Comparison of ENCODE assay signal across 8 cellular contexts in genomic region chr9:128828719-128829452, GRCh38. TPM values are rescaled to one million over a fixed set of nuclear protein-coding genes. Genes with fewer than 3 reads are reported as not detected.
A peak's percentile ranks its signal among the peaks of the same experiment; 100 is the strongest.
DNase-seq lines count a peak whose midpoint lies in the region; ATAC-seq and TF ChIP-seq lines count a peak whose summit lies in the region.

No MANE protein-coding gene starts in this region.

- H3K9me3 Mint-ChIP-seq in Caco-2 (ENCODE audit: unreplicated experiment) (no peaks in the 10 kb centered on the region), type B pancreatic cell (no peaks in the 10 kb centered on the region)

- H3K27ac ChIP-seq in liver (ENCODE audit: low read depth in 1 of 2, low read length in 2 of 2): peak overlapping the region; percentile 62 to 65

- H3K4me1 ChIP-seq in Caco-2 (no peaks in the 10 kb centered on the region; the same call in 1 of the 2 replicates), adipocyte (ENCODE audit: control insufficient read depth, insufficient read depth, low read length) (peaks cover 6% of the 10 kb centered on the region), liver (ENCODE audit: control insufficient read depth in 4 of 4, insufficient read depth in 4 of 4, low read length in 3 of 4) (peaks cover 11 to 31% (median 21%) of the 10 kb centered on the region in 4 donors)

- TF ChIP-seq CTCF in Caco-2 (IDR thresholded peaks at IDR 0.05; ENCODE audit: insufficient read depth in 1 of 2, low read depth in 1 of 2, low read length in 1 of 2, severe bottlenecking in 1 of 2, unreplicated experiment in 1 of 2): no peak
- no peak for TF ChIP-seq CTCF in liver (IDR thresholded peaks at IDR 0.05; ENCODE audit: low read depth, low read length, missing input control)
- TF ChIP-seq CTCF in type B pancreatic cell (conservative IDR thresholded peaks at IDR 0.05): no peak

- peaks cover 10% of the 10 kb centered on the region for H3K4me1 Mint-ChIP-seq in Caco-2 (ENCODE audit: low read depth, unreplicated experiment)
- peaks cover 8% of the 10 kb centered on the region for H3K4me1 Mint-ChIP-seq in type B pancreatic cell (ENCODE audit: unreplicated experiment)

- POLR2A ChIA-PET in Caco-2 (lab: Charles Lee): interaction anchor here (0.5 to 1.3 kb wide), 9 partner anchors 9 to 1225 kb away, joined by 3 to 43 read pairs (median 3); partner anchors contain the start of genes ENDOG, GPR107 and SH3GLB2

- DNase-seq in Caco-2 (no peak), adipocyte (ENCODE audit: low read depth) (peak; percentile 6), type B pancreatic cell (ENCODE audit: extremely low spot score, unreplicated experiment) (no peak), Ammon's horn (ENCODE audit: low spot score) (no peak)

- H3K9ac ChIP-seq in adipocyte (ENCODE audit: low read length) (peak overlapping the region; percentile 91), liver (ENCODE audit: low read depth in 1 of 2, low read length in 2 of 2) (peak overlapping the region; percentile 29 to 45)

- H3K36me3 ChIP-seq in Caco-2 (ENCODE audit: control insufficient read depth, insufficient read depth, low read length) (peaks cover 6% of the 10 kb centered on the region), adipocyte (ENCODE audit: control insufficient read depth, insufficient read depth, low read length, severe bottlenecking) (peaks cover 31% of the 10 kb centered on the region), liver (ENCODE audit: control insufficient read depth in 4 of 4, insufficient read depth in 3 of 4, low read depth in 1 of 4, low read length in 3 of 4) (peaks cover 0 to 33% (median 13%) of the 10 kb centered on the region in 4 donors)

- H3K27me3 ChIP-seq in Caco-2 (replicated peaks; ENCODE audit: control insufficient read depth, insufficient read depth, low read length): no peaks in the 10 kb centered on the region
- no peaks in the 10 kb centered on the region for H3K27me3 ChIP-seq in adipocyte (replicated peaks; ENCODE audit: control insufficient read depth, insufficient read depth, low read length)
- H3K27me3 ChIP-seq in liver (ENCODE audit: control insufficient read depth in 4 of 4, insufficient read depth in 4 of 4, low read length in 3 of 4): no peaks in the 10 kb centered on the region

- H3K36me3 Mint-ChIP-seq in Caco-2 (ENCODE audit: insufficient read depth, unreplicated experiment): peaks cover 57% of the 10 kb centered on the region
- no peaks in the 10 kb centered on the region for H3K36me3 Mint-ChIP-seq in type B pancreatic cell

- WGBS in liver: 36% methylated on average over 18 of the region's 18 CpGs

- intact Hi-C loops in Caco-2 (cut with micrococcal nuclease; ENCODE audit: unreplicated experiment): loop anchor here (1.0 kb wide), 1 partner anchor 9 kb away; no protein-coding TSS in a partner anchor

- CTCF ChIA-PET in Caco-2 (lab: Charles Lee): interaction anchor here (0.6 to 1.3 kb wide), 6 partner anchors 10 to 625 kb away, joined by 3 to 42 read pairs (median 3); partner anchors contain the start of gene ENDOG

- ATAC-seq in HG02852 (IDR thresholded peaks at IDR 0.05; ENCODE audit: unreplicated experiment): peak; percentile 3
- ATAC-seq in GM21619 (IDR thresholded peaks at IDR 0.05; ENCODE audit: unreplicated experiment): no peak
- ATAC-seq in GM21737 (IDR thresholded peaks at IDR 0.05; ENCODE audit: unreplicated experiment): no peak

- H3K27ac Mint-ChIP-seq in Caco-2 (ENCODE audit: unreplicated experiment): peak overlapping the region; percentile 95
- H3K27ac Mint-ChIP-seq in type B pancreatic cell: peak overlapping the region; percentile 82

- H3K9me3 ChIP-seq in Caco-2: no peaks in the 10 kb centered on the region
- no peaks in the 10 kb centered on the region for H3K9me3 ChIP-seq in adipocyte (ENCODE audit: control insufficient read depth, low read length)
- no peaks in the 10 kb centered on the region for H3K9me3 ChIP-seq in liver (ENCODE audit: control insufficient read depth in 4 of 4, low read length in 3 of 4)

- H3K4me3 Mint-ChIP-seq in Caco-2 (ENCODE audit: unreplicated experiment): peak overlapping the region; percentile 98
- peak overlapping the region; percentile 97 for H3K4me3 Mint-ChIP-seq in type B pancreatic cell

- H3K27me3 Mint-ChIP-seq in Caco-2 (ENCODE audit: insufficient read depth, unreplicated experiment): no peaks in the 10 kb centered on the region
- H3K27me3 Mint-ChIP-seq in type B pancreatic cell: no peaks in the 10 kb centered on the region

- TF ChIP-seq RAD21 in liver (IDR thresholded peaks at IDR 0.05): no peak

- H3K4me3 ChIP-seq in Caco-2 (ENCODE audit: low read depth, low read length) (peak overlapping the region; percentile 80), adipocyte (ENCODE audit: low read length) (peak overlapping the region; percentile 90), liver (ENCODE audit: low read depth in 1 of 3, low read length in 3 of 3) (peak overlapping the region; percentile 79 to 95 (median 91))

- BruUV-seq in Caco-2 (replicated peaks; lab: Mats Ljungman, UMichigan): no TSS peak

TF ChIP-seq in liver, 16 proteins besides CTCF, POLR2A, EP300 and RAD21 (continues in another document):
- no peak for TF ChIP-seq EGR1 (IDR thresholded peaks at IDR 0.05; ENCODE audit: low read depth in 2 of 2)
- no peak for TF ChIP-seq YY1 (IDR thresholded peaks at IDR 0.05)
- no peak for TF ChIP-seq ATF3 (IDR thresholded peaks at IDR 0.05)
- no peak for TF ChIP-seq MAX (IDR thresholded peaks at IDR 0.05)
- TF ChIP-seq ZBTB33 (IDR thresholded peaks at IDR 0.05): no peak
- TF ChIP-seq NR2F2 (IDR thresholded peaks at IDR 0.05): no peak
- TF ChIP-seq FOXA2 (IDR thresholded peaks at IDR 0.05): no peak
- TF ChIP-seq GABPA (IDR thresholded peaks at IDR 0.05 in 1 of 2, conservative IDR thresholded peaks at IDR 0.05 in 1 of 2): no peak
- TF ChIP-seq HNF4A (conservative IDR thresholded peaks at IDR 0.05): no peak
- no peak for TF ChIP-seq SP1 (IDR thresholded peaks at IDR 0.05)
- TF ChIP-seq HNF4G (IDR thresholded peaks at IDR 0.05): no peak
- no peak for TF ChIP-seq TAF1 (conservative IDR thresholded peaks at IDR 0.05)
- TF ChIP-seq RXRA (IDR thresholded peaks at IDR 0.05): no peak
- no peak for TF ChIP-seq FOXA1 (IDR thresholded peaks at IDR 0.05)

RNA-seq across cellular contexts. Expression of gene SPOUT1, which starts 0.7 kb away (rescaled TPM):
- 76.2 and 88.0 TPM in 2 replicates for total RNA-seq in Caco-2 (2022)
- total RNA-seq in liver: 10 to 100 TPM in 1 of 2 donors, 1 to 10 TPM in 1; 9.0 to 13.7 TPM
- polyA plus RNA-seq in liver: 10 to 100 TPM; 15.3 to 30.1 TPM
- 46.7 and 53.4 TPM in 2 replicates for total RNA-seq in type B pancreatic cell (ENCODE audit: low replicate concordance)

RNA-seq across cellular contexts. Expression of gene ENDOG, which starts 10.6 kb away (rescaled TPM):
- total RNA-seq in Caco-2 (2022) (25.9 and 30.0 TPM in 2 replicates), liver (10 to 100 TPM; 11.3 to 17.9 TPM), type B pancreatic cell (ENCODE audit: low replicate concordance) (24.1 and 30.8 TPM in 2 replicates)
- 10 to 100 TPM; 12.2 to 25.0 TPM for polyA plus RNA-seq in liver

RNA-seq across cellular contexts. Expression of gene TBC1D13, which starts 41.8 kb away (rescaled TPM):
- 35.6 and 39.9 TPM in 2 replicates for total RNA-seq in Caco-2 (2022)
- total RNA-seq in liver: 10 to 100 TPM in 1 of 2 donors, 1 to 10 TPM in 1; 6.3 to 11.7 TPM
- polyA plus RNA-seq in liver: 1 to 10 TPM; 7.4 to 8.6 TPM
- total RNA-seq in type B pancreatic cell (ENCODE audit: low replicate concordance): 29.0 and 33.5 TPM in 2 replicates

RNA-seq across cellular contexts. Expression of gene KYAT1, which starts 52.9 kb away (rescaled TPM):
- total RNA-seq in Caco-2 (2022): 6.9 and 7.8 TPM in 2 replicates
- total RNA-seq in liver: 1 to 10 TPM; 6.9 to 8.1 TPM
- polyA plus RNA-seq in liver: 1 to 10 TPM; 3.8 to 8.0 TPM
- total RNA-seq in type B pancreatic cell (ENCODE audit: low replicate concordance): 4.0 and 11.5 TPM in 2 replicates

RNA-seq across cellular contexts. Expression of gene LRRC8A, which starts 53.0 kb away (rescaled TPM):
- 21.9 and 22.4 TPM in 2 replicates for total RNA-seq in Caco-2 (2022)
- 10 to 100 TPM; 15.8 to 22.8 TPM for total RNA-seq in liver
- polyA plus RNA-seq in liver: 10 to 100 TPM; 14.6 to 19.9 TPM
- 33.2 and 38.2 TPM in 2 replicates for total RNA-seq in type B pancreatic cell (ENCODE audit: low replicate concordance)
